ENCODE assay signal across 8 cellular contexts in genomic region chr10:127906548-127907377, GRCh38. TPM values are rescaled to one million over a fixed set of nuclear protein-coding genes. Genes with fewer than 3 reads are reported as not detected.
DNase-seq lines count a peak whose midpoint lies in the region; ATAC-seq, FAIRE-seq and TF ChIP-seq lines count a peak whose summit lies in the region.

TSS of gene PTPRE (plus strand) at chr10:127907103. CDS start at chr10:128040882, 133,779 bp downstream.

- H4K20me1 ChIP-seq in GM12878 (ENCODE audit: control insufficient read depth, insufficient read depth), result no peaks in the 10 kb centered on the region

- H3K9ac ChIP-seq in GM12878 (ENCODE audit: control insufficient read depth, insufficient read depth, low read length) (no peak within 1 kb of the TSS), iPS-20b (ENCODE audit: low read depth, low read length) (no peak within 1 kb of the TSS), skeletal muscle tissue (ENCODE audit: low read depth in 1 of 3, low read length in 3 of 3) (peak within 1 kb of the TSS; percentile 32 to 57 (median 54))

- H3K27ac ChIP-seq in CD4-positive, alpha-beta T cell (ENCODE audit: low read depth, low read length), result no peak within 1 kb of the TSS
- no peak within 1 kb of the TSS for H3K27ac ChIP-seq in GM12878 (ENCODE audit: control insufficient read depth, insufficient read depth)
- H3K27ac ChIP-seq in iPS-20b (ENCODE audit: low read length), result no peak within 1 kb of the TSS
- peak within 1 kb of the TSS; percentile 58 for H3K27ac ChIP-seq in skeletal muscle tissue (ENCODE audit: low read depth, low read length)

- TF ChIP-seq CTCF in CD4-positive, alpha-beta T cell (IDR thresholded peaks at IDR 0.05), result no peak
- peak; percentile 35 to 45 (median 39); a peak in 4 of 6 replicates for TF ChIP-seq CTCF in GM12878 (IDR thresholded peaks at IDR 0.05 in 2 of 3, conservative IDR thresholded peaks at IDR 0.05 in 1 of 3; ENCODE audit: control insufficient read depth in 2 of 3, extremely low read depth in 1 of 3, insufficient read depth in 1 of 3, low read depth in 3 of 3, low read length in 3 of 3)

- SMC1A ChIA-PET in GM12878 (lab: Charles Lee; ENCODE audit: uncharacterized antibody, unreplicated experiment), result no interaction called here

- H3K4me1 ChIP-seq in GM12878 (ENCODE audit: control insufficient read depth, insufficient read depth, low read length) (no peaks in the 10 kb centered on the region), iPS-20b (ENCODE audit: insufficient read depth, low read length) (no peaks in the 10 kb centered on the region), skeletal muscle tissue (ENCODE audit: control insufficient read depth in 3 of 3, insufficient read depth in 3 of 3, low read length in 3 of 3) (peaks cover 17 to 22% (median 21%) of the 10 kb centered on the region in 3 donors)

- peaks cover 36% of the 10 kb centered on the region for H3K27me3 Mint-ChIP-seq in CD4-positive, alpha-beta T cell

- FAIRE-seq in GM12878 (lab: Jason Lieb, UNC), result no peak

- TF ChIP-seq EP300 in GM12878 (IDR thresholded peaks at IDR 0.05; ENCODE audit: borderline replicate concordance in 1 of 2, control insufficient read depth in 1 of 2, low read depth in 2 of 2, low read length in 2 of 2), result no peak

- H3K36me3 Mint-ChIP-seq in CD4-positive, alpha-beta T cell (ENCODE audit: low read depth), result no peaks in the 10 kb centered on the region

- CTCF ChIA-PET in CD4-positive, alpha-beta T cell (lab: Charles Lee), result interaction anchor here (0.6 to 2.8 kb wide), 11 partner anchors 84 to 244 kb away, joined by 3 to 25 read pairs (median 3); no protein-coding TSS in a partner anchor
- CTCF ChIA-PET in GM12878 (lab: Yijun Ruan, JAX), result interaction anchor here (1.0 to 1.6 kb wide), 4 partner anchors 52 to 162 kb away, joined by 3 to 9 read pairs (median 5); no protein-coding TSS in a partner anchor

- 10% methylated on average over 48 of the region's 78 CpGs for WGBS in GM12878 (ENCODE audit: insufficient coverage, insufficient replicate concordance, low lambda C conversion rate, missing lambda C conversion rate)

- peak; percentile 24 to 74 (median 54) for DNase-seq in CD4-positive, alpha-beta T cell
- peak; percentile 9 for DNase-seq in T-helper 22 cell (ENCODE audit: low read depth)
- DNase-seq in GM12878 (ENCODE audit: low read depth, low spot score), result no peak
- no peak for DNase-seq in dedifferentiated amniotic fluid mesenchymal stem cell (ENCODE audit: extremely low spot score)

- no peak within 1 kb of the TSS for H3K27ac Mint-ChIP-seq in CD4-positive, alpha-beta T cell

- H3K9me3 ChIP-seq in CD4-positive, alpha-beta T cell (ENCODE audit: control insufficient read depth, low read length), result no peaks in the 10 kb centered on the region
- H3K9me3 ChIP-seq in GM12878 (replicated peaks; ENCODE audit: control insufficient read depth, insufficient read depth, low read length) (no peaks in the 10 kb centered on the region), iPS-20b (ENCODE audit: insufficient read depth, low read depth, low read length) (no peaks in the 10 kb centered on the region), skeletal muscle tissue (ENCODE audit: control insufficient read depth in 3 of 3, low read length in 3 of 3) (no peaks in the 10 kb centered on the region)

- POLR2A ChIA-PET in CD4-positive, alpha-beta T cell (lab: Charles Lee), result interaction anchor here (1.0 to 1.1 kb wide), 2 partner anchors 104 to 163 kb away, joined by 4 to 7 read pairs; no protein-coding TSS in a partner anchor
- POLR2A ChIA-PET in GM12878 (lab: Charles Lee), result no interaction called here

- no peaks in the 10 kb centered on the region for H3K79me2 ChIP-seq in GM12878 (ENCODE audit: control insufficient read depth, insufficient read depth, low read length)

- RAD21 ChIA-PET in GM12878 (lab: Charles Lee; ENCODE audit: unreplicated experiment), result interaction anchor here (1.0 to 1.2 kb wide), 2 partner anchors 105 to 129 kb away, joined by 3 read pairs; no protein-coding TSS in a partner anchor

- TF ChIP-seq RAD21 in GM12878 (IDR thresholded peaks at IDR 0.05; ENCODE audit: insufficient read depth, low read depth, low read length), result peak; percentile 24; the same call in 1 of the 2 replicates

- no peaks in the 10 kb centered on the region for H3K4me1 Mint-ChIP-seq in CD4-positive, alpha-beta T cell (ENCODE audit: low read depth)

- peak; percentile 98 for ATAC-seq in CD4-positive, alpha-beta T cell (ENCODE audit: poor library complexity)
- ATAC-seq in GM19452 (IDR thresholded peaks at IDR 0.05; ENCODE audit: unreplicated experiment), result peak; percentile 90
- peak; percentile 78 for ATAC-seq in HG03565 (IDR thresholded peaks at IDR 0.05; ENCODE audit: unreplicated experiment)
- ATAC-seq in GM12878, result peak; percentile 97

- no peak for TF ChIP-seq POLR2A in GM12878 (IDR thresholded peaks at IDR 0.05; ENCODE audit: low read depth, low read length)

- H3K4me3 ChIP-seq in GM12878, result no peak within 1 kb of the TSS
- peak within 1 kb of the TSS; percentile 66; the same call in 1 of the 2 replicates for H3K4me3 ChIP-seq in iPS-20b (ENCODE audit: low read length)
- H3K4me3 ChIP-seq in skeletal muscle tissue (ENCODE audit: low read length in 3 of 3), result peak within 1 kb of the TSS; percentile 54 to 63 (median 60)

- H3K27me3 ChIP-seq in CD4-positive, alpha-beta T cell (ENCODE audit: control insufficient read depth, insufficient read depth, low read length), result peaks cover 16% of the 10 kb centered on the region
- H3K27me3 ChIP-seq in GM12878 (replicated peaks in 1 of 2; ENCODE audit: control insufficient read depth in 2 of 2, insufficient read depth in 2 of 2, low read length in 1 of 2) (no peaks in the 10 kb centered on the region; a peak in 2 of 4 replicates), iPS-20b (ENCODE audit: insufficient read depth, low read length) (peaks cover 48% of the 10 kb centered on the region), skeletal muscle tissue (ENCODE audit: control insufficient read depth in 3 of 3, insufficient read depth in 3 of 3, low read length in 3 of 3) (peaks cover 4 to 11% (median 6%) of the 10 kb centered on the region in 3 donors)

- peak within 1 kb of the TSS; percentile 61 for H3K4me3 Mint-ChIP-seq in CD4-positive, alpha-beta T cell

- no peak within 1 kb of the TSS for H2AFZ ChIP-seq in GM12878 (ENCODE audit: control insufficient read depth, low read depth, low read length)

- intact Hi-C loops in CD4-positive, alpha-beta T cell (cut with DNase I, micrococcal nuclease), result loop anchor here (1.0 to 2.0 kb wide), 3 partner anchors 105 to 246 kb away; no protein-coding TSS in a partner anchor
- intact Hi-C loops in GM12878 (cut with micrococcal nuclease; ENCODE audit: unreplicated experiment), result loop anchor here (1.0 to 10.0 kb wide), 3 partner anchors 105 to 248 kb away; no protein-coding TSS in a partner anchor

- no TSS peak for BruUV-seq in GM12878 (replicated peaks; lab: Mats Ljungman, UMichigan)

- no peaks in the 10 kb centered on the region for H3K9me3 Mint-ChIP-seq in CD4-positive, alpha-beta T cell

- H3K4me2 ChIP-seq in GM12878 (ENCODE audit: control insufficient read depth, insufficient read depth), result 0 out of 2 replicates have a peak within 1 kb of the TSS, but pooled peaks have one; percentile 17

- in situ Hi-C loops in GM12878 (cut with MboI), result no loop called here

- H3K36me3 ChIP-seq in GM12878 (ENCODE audit: control insufficient read depth in 2 of 2, insufficient read depth in 2 of 2, low read length in 1 of 2) (no peaks in the 10 kb centered on the region), iPS-20b (ENCODE audit: insufficient read depth, low read depth, low read length) (no peaks in the 10 kb centered on the region), skeletal muscle tissue (ENCODE audit: control insufficient read depth in 3 of 3, insufficient read depth in 3 of 3, low read length in 3 of 3) (no peaks in the 10 kb centered on the region)

TF ChIP-seq in GM12878, 131 proteins besides CTCF, POLR2A, EP300 and RAD21 (continues in another document):
- TF ChIP-seq IKZF1 (conservative IDR thresholded peaks at IDR 0.05) (peak; percentile 37; the same call in 1 of the 2 replicates), POLR2AphosphoS5 (IDR thresholded peaks at IDR 0.05; ENCODE audit: low read length) (no peak), CREB1 (IDR thresholded peaks at IDR 0.05; ENCODE audit: low read depth) (no peak), CBX5 (IDR thresholded peaks at IDR 0.05; ENCODE audit: low read depth) (no peak), FOXK2 (IDR thresholded peaks at IDR 0.05) (no peak), BCL11A (IDR thresholded peaks at IDR 0.05; ENCODE audit: low read depth, low read length) (no peak), NRF1 (conservative IDR thresholded peaks at IDR 0.05; ENCODE audit: low read depth, low read length) (no peak), STAT1 (conservative IDR thresholded peaks at IDR 0.05) (no peak), RUNX3 (IDR thresholded peaks at IDR 0.05; ENCODE audit: low read length) (no peak), BACH1 (IDR thresholded peaks at IDR 0.05; ENCODE audit: borderline replicate concordance) (no peak), FOS (IDR thresholded peaks at IDR 0.05; ENCODE audit: borderline replicate concordance, extremely low read depth, insufficient read length) (no peak), NR2F1 (conservative IDR thresholded peaks at IDR 0.05) (peak; percentile 33; the same call in 1 of the 2 replicates), MYB (IDR thresholded peaks at IDR 0.05; ENCODE audit: borderline replicate concordance, low read depth, low read length) (no peak), ETV6 (conservative IDR thresholded peaks at IDR 0.05 in 1 of 2, IDR thresholded peaks at IDR 0.05 in 1 of 2; ENCODE audit: borderline replicate concordance in 1 of 2, low read depth in 1 of 2) (no peak), LARP7 (IDR thresholded peaks at IDR 0.05) (no peak; the same call in 1 of the 2 replicates)

RNA-seq across cellular contexts. Expression of gene PTPRE, which starts in this region (rescaled TPM):
- 10 to 100 TPM; 47.6 to 55.1 TPM for total RNA-seq in CD4-positive, alpha-beta T cell
- total RNA-seq in GM12878 (2013; cell fraction: nucleolus; rRNA removed), result 21.2 and 27.6 TPM in 2 replicates
- total RNA-seq in GM12878 (2014; rRNA removed) (3.8 and 5.2 TPM in 2 replicates), GM12878 (2014; rRNA removed; fragmentation: Illumina TruSeq; extraction: Trizol) (2.9 TPM in 2 replicates), GM12878 (2021) (6.3 and 7.8 TPM in 2 replicates), skeletal muscle tissue (7.8 TPM)
- polyA plus RNA-seq in GM12878 (2011; ENCODE audit: low read depth), result 1.4 TPM
- polyA plus RNA-seq in GM12878 (2011; rRNA removed) (5.3 and 7.6 TPM in 2 replicates), GM12878 (2014; fragmentation: Illumina TruSeq; extraction: Trizol) (3.5 and 4.1 TPM in 2 replicates), GM12878 (2014; fragmentation: Nextera tagmentation; extraction: Ambion mirVana) (1 to 10 TPM; 5.8 to 6.7 TPM), GM12878 (2014; rRNA removed) (2.7 and 3.1 TPM in 2 replicates), GM12878 (2016; fragmentation: Nextera tagmentation; extraction: Ambion mirVana) (1 to 10 TPM; 5.7 to 6.4 TPM)
- polyA plus RNA-seq in GM12878 (2011; cell fraction: cytosol; rRNA removed), result 6.5 and 7.8 TPM in 2 replicates
- polyA plus RNA-seq in GM12878 (2011; cell fraction: nucleus; rRNA removed), result 40.9 and 44.2 TPM in 2 replicates
- polyA plus RNA-seq in GM12878 (2012), result 2.5 and 2.8 TPM in 2 replicates
- polyA minus RNA-seq in GM12878 (2011; rRNA and poly(A)+ RNA removed), result 7.6 and 11.6 TPM in 2 replicates
- polyA minus RNA-seq in GM12878 (2011; cell fraction: cytosol; rRNA and poly(A)+ RNA removed), result 5.6 and 7.2 TPM in 2 replicates
- polyA minus RNA-seq in GM12878 (2011; cell fraction: nucleus; rRNA and poly(A)+ RNA removed), result 17.8 and 36.2 TPM in 2 replicates

Comparison
In these comparisons a context has a peak if more than half of its experiments do, and no peak if none do; other contexts are left out.
1. DNase-seq: peak in CD4-positive, alpha-beta T cell (10 of 10) and T-helper 22 cell (single experiment); none in GM12878 (single experiment) and dedifferentiated amniotic fluid mesenchymal stem cell (single experiment).
2. H3K9ac ChIP-seq: peak in skeletal muscle tissue (3 of 3); none in GM12878 (single experiment) and iPS-20b (single experiment).
3. Peak in every context shown above with its lines, with median percentiles within 50 percentile points of each other: ATAC-seq.